ENCODE assay signal across 19 cellular contexts in the genomic region with DNA sequence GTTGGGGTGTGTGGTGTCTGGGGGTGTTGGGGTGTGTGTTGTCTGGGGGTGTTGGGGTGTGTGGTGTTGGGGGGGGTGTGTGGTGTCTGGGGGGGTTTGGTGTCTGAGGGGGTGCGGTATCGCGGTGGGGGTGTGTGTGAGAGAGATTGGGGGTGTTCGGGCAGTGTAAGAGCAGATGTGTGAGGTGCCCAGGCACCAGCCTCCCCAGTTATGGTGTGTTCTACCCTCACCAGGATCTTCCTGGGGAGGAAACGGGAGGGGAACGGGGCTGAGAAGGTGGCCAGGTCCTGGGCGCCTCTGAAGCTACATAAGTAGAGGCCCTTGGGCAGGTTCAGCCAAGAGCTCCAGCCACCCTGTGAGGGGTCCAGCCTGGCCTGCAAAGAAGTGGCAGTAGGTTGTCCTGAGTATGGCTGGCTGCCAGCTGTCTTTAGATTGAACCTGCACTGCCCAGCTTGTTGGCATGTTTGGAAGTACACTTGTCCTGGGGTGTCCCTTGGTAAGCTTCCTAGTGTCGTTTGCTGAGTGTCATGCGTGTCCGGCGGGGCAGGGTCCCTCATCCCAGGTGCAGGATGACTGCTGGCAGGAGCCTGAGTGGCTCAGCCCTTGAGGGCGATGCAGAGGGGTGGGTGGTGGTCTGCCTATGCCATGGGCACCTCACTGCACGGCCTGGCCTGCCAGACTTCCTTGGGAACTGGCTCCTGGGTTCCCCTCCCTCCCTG. TPM values are rescaled to one million over a fixed set of nuclear protein-coding genes. Genes with fewer than 3 reads are reported as not detected.
DNase-seq lines count a peak whose midpoint lies in the region; ATAC-seq, FAIRE-seq and TF ChIP-seq lines count a peak whose summit lies in the region.
"Had no signal": no experiment of that assay in that cellular context is flagged by ENCODE, and none has a peak within 500 bp of the region (broad histone marks: within the 10 kb centered on the region; RNA-seq: fewer than 3 reads in every experiment).

No MANE protein-coding gene starts in this region.

- peak overlapping the region in 2 of 7 donors; percentile 14 to 74 for H3K4me3 Mint-ChIP-seq in CD8-positive, alpha-beta memory T cell
- peak overlapping the region; percentile 73 for H3K4me3 Mint-ChIP-seq in neural crest cell
- H3K4me3 Mint-ChIP-seq: HFFc6 had no signal

- POLR2A ChIA-PET in CD8-positive, alpha-beta memory T cell (lab: Charles Lee) = no interaction called here
- POLR2A ChIA-PET in K562 (lab: Yijun Ruan, JAX) (interaction anchor here (0.6 to 8.3 kb wide), 16 partner anchors 9 to 692 kb away, joined by 3 to 115 read pairs (median 3); a partner anchor contains a TSS), GM10248 (lab: Yijun Ruan, JAX) (interaction anchor here (0.6 kb wide), 1 partner anchor 883 kb away, joined by 5 read pairs; no protein-coding TSS in a partner anchor)

- H3K27me3 Mint-ChIP-seq in CD8-positive, alpha-beta memory T cell = no peaks in the 10 kb centered on the region
- H3K27me3 Mint-ChIP-seq in neural crest cell (ENCODE audit: low read depth) = no peaks in the 10 kb centered on the region

- H3K4me3 ChIP-seq in BLaER1 (no peak overlapping the region), K562 (no peak overlapping the region), spleen (no peak overlapping the region)
- H3K4me3 ChIP-seq in CD8-positive, alpha-beta memory T cell (ENCODE audit: low read length) = no peak overlapping the region
- H3K4me3 ChIP-seq: SJSA1 had no signal

- FAIRE-seq in K562 (lab: Jason Lieb, UNC) = no peak
- FAIRE-seq: GM12892, H54 had no signal

- TF ChIP-seq CTCF in K562 (IDR thresholded peaks at IDR 0.05 in 2 of 3, conservative IDR thresholded peaks at IDR 0.05 in 1 of 3; ENCODE audit: insufficient read depth in 2 of 3, low read depth in 1 of 3, low read length in 3 of 3) (no peak), neural crest cell (conservative IDR thresholded peaks at IDR 0.05) (no peak), spleen (IDR thresholded peaks at IDR 0.05 in 8 of 11, conservative IDR thresholded peaks at IDR 0.05 in 3 of 11) (no peak), GM10248 (IDR thresholded peaks at IDR 0.05; ENCODE audit: control extremely low read depth, extremely low read depth, low read depth, missing control alignments) (no peak)

- peaks cover 95% of the 10 kb centered on the region for H3K36me3 ChIP-seq in BLaER1
- peaks cover 49% of the 10 kb centered on the region for H3K36me3 ChIP-seq in CD8-positive, alpha-beta memory T cell (ENCODE audit: insufficient read depth, low read length)
- peaks cover 97% of the 10 kb centered on the region for H3K36me3 ChIP-seq in K562 (ENCODE audit: control insufficient read depth, insufficient read depth, low read length)
- peaks cover 0 to 87% (median 63%) of the 10 kb centered on the region in 6 donors for H3K36me3 ChIP-seq in spleen

- H3K9me1 ChIP-seq in K562 (ENCODE audit: control insufficient read depth, insufficient read depth, low read length) = no peaks in the 10 kb centered on the region

- TF ChIP-seq EP300 in K562 (IDR thresholded peaks at IDR 0.05; ENCODE audit: low read length) = no peak

- H3K9ac ChIP-seq in BLaER1 (peak overlapping the region; percentile 32), K562 (ENCODE audit: insufficient read depth in 1 of 2, low read depth in 2 of 2, low read length in 2 of 2) (peak overlapping the region in 1 of 2 experiments; percentile 82; a peak in 2 of 4 replicates)

- peaks cover 92% of the 10 kb centered on the region for H4K20me1 ChIP-seq in BLaER1
- peaks cover 71% of the 10 kb centered on the region for H4K20me1 ChIP-seq in K562 (replicated peaks; ENCODE audit: control insufficient read depth, insufficient read depth, low read length)

- peak overlapping the region in 6 of 8 donors; percentile 34 to 94 (median 72) for H3K27ac Mint-ChIP-seq in CD8-positive, alpha-beta memory T cell
- no peak overlapping the region for H3K27ac Mint-ChIP-seq in neural crest cell (ENCODE audit: unreplicated experiment)
- H3K27ac Mint-ChIP-seq: HFFc6 had no signal

- H3K9me3 ChIP-seq in BLaER1 = no peaks in the 10 kb centered on the region
- no peaks in the 10 kb centered on the region for H3K9me3 ChIP-seq in CD8-positive, alpha-beta memory T cell (ENCODE audit: low read length)
- no peaks in the 10 kb centered on the region for H3K9me3 ChIP-seq in K562 (replicated peaks; ENCODE audit: control insufficient read depth, insufficient read depth, low read depth, low read length)
- no peaks in the 10 kb centered on the region for H3K9me3 ChIP-seq in spleen
- H3K9me3 ChIP-seq: SJSA1 had no signal

- intact Hi-C loops in K562 (cut with micrococcal nuclease) = no loop called here
- intact Hi-C loops in spleen (cut with DNase I; ENCODE audit: low total_unique reads) = loop anchor here (10.0 kb wide), 1 partner anchor 149 kb away; no protein-coding TSS in a partner anchor

- peak in 1 of 5 donors; percentile 26 for DNase-seq in CD8-positive, alpha-beta memory T cell
- no peak for DNase-seq in K562 (ENCODE audit: extremely low read depth in 1 of 4, low spot score in 3 of 4)
- DNase-seq in neural crest cell (ENCODE audit: low read depth, low spot score) = no peak
- no peak for DNase-seq in spleen
- DNase-seq in GM10248 (ENCODE audit: extremely low spot score) = no peak
- DNase-seq: C1 segment of cervical spinal cord, GF-D8, HFFc6, KG1, MV-4-11, NCI-H1694 treated with DMSO at 0.1 percent for 48 hours had no signal

- CTCF ChIA-PET in CD8-positive, alpha-beta memory T cell (lab: Charles Lee) = interaction anchor here (1.1 to 1.5 kb wide), 2 partner anchors 13 to 22 kb away, joined by 3 read pairs; no protein-coding TSS in a partner anchor
- CTCF ChIA-PET in K562 (lab: Yijun Ruan, JAX; ENCODE audit: low intra/inter-chr PET ratio) (no interaction called here), GM10248 (lab: Yijun Ruan, JAX) (no interaction called here)

- H3K4me2 ChIP-seq in BLaER1 (peak overlapping the region; percentile 4; the same call in 1 of the 2 replicates), K562 (ENCODE audit: insufficient read depth, low read length) (no peak overlapping the region)

- H3K9me3 Mint-ChIP-seq in CD8-positive, alpha-beta memory T cell = no peaks in the 10 kb centered on the region
- H3K9me3 Mint-ChIP-seq in neural crest cell = no peaks in the 10 kb centered on the region
- H3K9me3 Mint-ChIP-seq: HFFc6 had no signal

- ATAC-seq in K562 (no peak), GM18868 (IDR thresholded peaks at IDR 0.05; ENCODE audit: unreplicated experiment) (no peak)
- ATAC-seq: Panc1 had no signal

- H3K79me2 ChIP-seq in K562 (ENCODE audit: control insufficient read depth, insufficient read depth, low read length) = peaks cover 62% of the 10 kb centered on the region

- peak; percentile 68 for TF ChIP-seq POLR2A in K562 (conservative IDR thresholded peaks at IDR 0.05)
- TF ChIP-seq POLR2A in spleen (IDR thresholded peaks at IDR 0.05) = no peak

- peaks cover 91% of the 10 kb centered on the region for H3K4me1 ChIP-seq in BLaER1
- H3K4me1 ChIP-seq in CD8-positive, alpha-beta memory T cell (ENCODE audit: insufficient read depth, low read length) = peaks cover 16% of the 10 kb centered on the region
- peaks cover 14 to 77% of the 10 kb centered on the region in 2 experiments; a peak in 4 of 5 replicates for H3K4me1 ChIP-seq in K562 (replicated peaks in 1 of 2; ENCODE audit: control insufficient read depth in 2 of 2, insufficient read depth in 2 of 2, low read length in 2 of 2)
- peaks cover 5 to 73% (median 36%) of the 10 kb centered on the region in 6 donors for H3K4me1 ChIP-seq in spleen

- peaks cover 25 to 41% (median 27%) of the 10 kb centered on the region in 3 donors for H3K4me1 Mint-ChIP-seq in CD8-positive, alpha-beta memory T cell
- H3K4me1 Mint-ChIP-seq in neural crest cell = peaks cover 26% of the 10 kb centered on the region

- no peak for TF ChIP-seq RAD21 in K562 (CRISPR knock-in tag; conservative IDR thresholded peaks at IDR 0.05 in 1 of 2, IDR thresholded peaks at IDR 0.05 in 1 of 2)

- no peak overlapping the region for H2AFZ ChIP-seq in K562 (ENCODE audit: low read depth, low read length)

- peaks cover 0 to 71% (median 2%) of the 10 kb centered on the region in 3 donors for H3K36me3 Mint-ChIP-seq in CD8-positive, alpha-beta memory T cell
- H3K36me3 Mint-ChIP-seq in neural crest cell (ENCODE audit: low read depth) = peaks cover 24% of the 10 kb centered on the region

- 95% methylated on average over 11 of the region's 13 CpGs for WGBS in K562 (ENCODE audit: insufficient coverage, low coverage, missing lambda C conversion rate)
- 84 to 96% (median 91%) methylated on average over 9 to 13 of the region's 13 CpGs for WGBS in spleen, 5 donors

- no TSS peak for BruUV-seq in K562 (replicated peaks; lab: Mats Ljungman, UMichigan)

- H3K27ac ChIP-seq in BLaER1 (0 out of 2 replicates have a peak overlapping the region, but pooled peaks have one; percentile 22), K562 (ENCODE audit: extremely low read depth, low read depth, low read length) (no peak overlapping the region), spleen (no peak overlapping the region)
- no peak overlapping the region for H3K27ac ChIP-seq in CD8-positive, alpha-beta memory T cell (ENCODE audit: low read depth, low read length)
- H3K27ac ChIP-seq: SJSA1 had no signal

- in situ Hi-C loops in K562 (cut with MboI) = no loop called here

- H3K27me3 ChIP-seq in BLaER1 (no peaks in the 10 kb centered on the region), K562 (ENCODE audit: control insufficient read depth in 2 of 2, insufficient read depth in 2 of 2, low read length in 2 of 2) (no peaks in the 10 kb centered on the region), spleen (replicated peaks in 1 of 7) (no peaks in the 10 kb centered on the region)
- H3K27me3 ChIP-seq in CD8-positive, alpha-beta memory T cell (ENCODE audit: insufficient read depth, low read length, poor library complexity, severe bottlenecking) = no peaks in the 10 kb centered on the region
- H3K27me3 ChIP-seq: SJSA1 had no signal

RNA-seq across cellular contexts. Expression of a gene that starts 6.5 kb away (rescaled TPM):
- 100 to 1,000 TPM; 108 to 121 TPM for total RNA-seq in CD8-positive, alpha-beta memory T cell
- 35.6 TPM for polyA plus RNA-seq in CD8-positive, alpha-beta memory T cell
- total RNA-seq in K562 (2011; cell fraction: chromatin; rRNA removed; ENCODE audit: low replicate concordance) = 249 and 785 TPM in 2 replicates
- 623 and 778 TPM in 2 replicates for total RNA-seq in K562 (2011; cell fraction: nucleolus; rRNA removed)
- total RNA-seq in K562 (2011; cell fraction: nucleoplasm; rRNA removed) = 344 and 378 TPM in 2 replicates
- total RNA-seq in K562 (2014; rRNA removed) (203 and 254 TPM in 2 replicates), K562 (2014; rRNA removed; fragmentation: Illumina TruSeq; extraction: Trizol) (31.5 and 47.4 TPM in 2 replicates), K562 (2015; rRNA removed; fragmentation: Illumina TruSeq; extraction: Trizol) (151 and 170 TPM in 2 replicates), K562 (2021) (222 and 242 TPM in 2 replicates), neural crest cell (75.1 and 77.7 TPM in 2 replicates), spleen (10 to 100 TPM; 70.4 to 89.8 (median 79.3) TPM)
- polyA plus RNA-seq in K562 (2011; rRNA removed) (102 and 189 TPM in 2 replicates), K562 (2014; fragmentation: Illumina TruSeq; extraction: Trizol) (140 and 177 TPM in 2 replicates), K562 (2014; fragmentation: Nextera tagmentation; extraction: Ambion mirVana) (1 to 10 TPM; 1.6 to 6.6 TPM), K562 (2014; rRNA removed) (258 and 265 TPM in 2 replicates), spleen (100 to 1,000 TPM in 2 of 3 donors, 10 to 100 TPM in 1; 75.1 to 142 (median 132) TPM)
- polyA plus RNA-seq in K562 (2011; cell fraction: cytosol; rRNA removed) = 155 and 253 TPM in 2 replicates
- polyA plus RNA-seq in K562 (2011; cell fraction: nucleus; rRNA removed) = 1,476 and 1,701 TPM in 2 replicates
- polyA plus RNA-seq in K562 (2012) = 173 and 189 TPM in 2 replicates
- 57.9 and 72.9 TPM in 2 replicates for polyA minus RNA-seq in K562 (2011; rRNA and poly(A)+ RNA removed)
- 87.3 and 128 TPM in 2 replicates for polyA minus RNA-seq in K562 (2011; cell fraction: cytosol; rRNA and poly(A)+ RNA removed)
- 286 and 369 TPM in 2 replicates for polyA minus RNA-seq in K562 (2011; cell fraction: nucleus; rRNA and poly(A)+ RNA removed)

RNA-seq across cellular contexts. Expression of a gene that starts 7.6 kb away (rescaled TPM):
- total RNA-seq in CD8-positive, alpha-beta memory T cell = 100 to 1,000 TPM; 436 to 459 TPM
- polyA plus RNA-seq in CD8-positive, alpha-beta memory T cell = 102 TPM
- 525 and 801 TPM in 2 replicates for total RNA-seq in K562 (2011; cell fraction: chromatin; rRNA removed; ENCODE audit: low replicate concordance)
- 523 and 591 TPM in 2 replicates for total RNA-seq in K562 (2011; cell fraction: nucleolus; rRNA removed)
- total RNA-seq in K562 (2011; cell fraction: nucleoplasm; rRNA removed) = 545 and 554 TPM in 2 replicates
- 2,045 and 2,260 TPM in 2 replicates for total RNA-seq in K562 (2014; rRNA removed)
- total RNA-seq in K562 (2014; rRNA removed; fragmentation: Illumina TruSeq; extraction: Trizol) = 1,191 and 1,409 TPM in 2 replicates
- total RNA-seq in K562 (2015; rRNA removed; fragmentation: Illumina TruSeq; extraction: Trizol) = 1,591 and 1,659 TPM in 2 replicates
- total RNA-seq in K562 (2021) = 1,289 and 1,311 TPM in 2 replicates
- 1,082 and 1,351 TPM in 2 replicates for polyA plus RNA-seq in K562 (2011; rRNA removed)
- polyA plus RNA-seq in K562 (2011; cell fraction: cytosol; rRNA removed) = 950 and 1,655 TPM in 2 replicates
- 1,008 and 1,512 TPM in 2 replicates for polyA plus RNA-seq in K562 (2011; cell fraction: nucleus; rRNA removed)
- polyA plus RNA-seq in K562 (2012) = 795 and 1,074 TPM in 2 replicates
- 1,518 and 1,621 TPM in 2 replicates for polyA plus RNA-seq in K562 (2014; fragmentation: Illumina TruSeq; extraction: Trizol)
- polyA plus RNA-seq in K562 (2014; fragmentation: Nextera tagmentation; extraction: Ambion mirVana) = 100 to 1,000 TPM; 162 to 207 TPM
- polyA plus RNA-seq in K562 (2014; rRNA removed) = 2,237 and 2,891 TPM in 2 replicates
- 896 and 959 TPM in 2 replicates for polyA minus RNA-seq in K562 (2011; rRNA and poly(A)+ RNA removed)
- polyA minus RNA-seq in K562 (2011; cell fraction: cytosol; rRNA and poly(A)+ RNA removed) = 618 and 835 TPM in 2 replicates
- 183 and 414 TPM in 2 replicates for polyA minus RNA-seq in K562 (2011; cell fraction: nucleus; rRNA and poly(A)+ RNA removed)
- 469 and 489 TPM in 2 replicates for total RNA-seq in neural crest cell
- total RNA-seq in spleen = 100 to 1,000 TPM in 3 of 7 donors, 10 to 100 TPM in 4; 56.7 to 111 (median 88.5) TPM
- 100 to 1,000 TPM in 2 of 3 donors, 10 to 100 TPM in 1; 52.6 to 106 (median 101) TPM for polyA plus RNA-seq in spleen

RNA-seq across cellular contexts. Expression of a gene that starts 8.1 kb away (rescaled TPM):
- total RNA-seq in CD8-positive, alpha-beta memory T cell = 10 to 100 TPM; 74.7 to 80.7 TPM
- 4.4 TPM for polyA plus RNA-seq in CD8-positive, alpha-beta memory T cell
- total RNA-seq in K562 (2011; cell fraction: chromatin; rRNA removed; ENCODE audit: low replicate concordance) = 77.3 and 229 TPM in 2 replicates
- total RNA-seq in K562 (2011; cell fraction: nucleolus; rRNA removed) = 110 and 113 TPM in 2 replicates
- total RNA-seq in K562 (2011; cell fraction: nucleoplasm; rRNA removed) = 89.5 and 103 TPM in 2 replicates
- total RNA-seq in K562 (2014; rRNA removed) (16.4 and 27.9 TPM in 2 replicates), K562 (2014; rRNA removed; fragmentation: Illumina TruSeq; extraction: Trizol) (4.5 and 7.5 TPM in 2 replicates), K562 (2015; rRNA removed; fragmentation: Illumina TruSeq; extraction: Trizol) (9.8 and 11.3 TPM in 2 replicates), K562 (2021) (99.5 and 109 TPM in 2 replicates), neural crest cell (82.1 and 98.9 TPM in 2 replicates), spleen (10 to 100 TPM; 24.3 to 71.5 (median 57.5) TPM)
- polyA plus RNA-seq in K562 (2011; rRNA removed) (21.3 and 39.4 TPM in 2 replicates), K562 (2014; fragmentation: Illumina TruSeq; extraction: Trizol) (34.6 and 58.2 TPM in 2 replicates), K562 (2014; fragmentation: Nextera tagmentation; extraction: Ambion mirVana) (under 1 TPM; 0.04 to 0.15 TPM), K562 (2014; rRNA removed) (74.5 and 108 TPM in 2 replicates), spleen (10 to 100 TPM; 12.7 to 37.8 (median 21.4) TPM)
- 30.5 and 34.1 TPM in 2 replicates for polyA plus RNA-seq in K562 (2011; cell fraction: cytosol; rRNA removed)
- 388 and 500 TPM in 2 replicates for polyA plus RNA-seq in K562 (2011; cell fraction: nucleus; rRNA removed)
- polyA plus RNA-seq in K562 (2012) = 47.3 and 69.3 TPM in 2 replicates
- polyA minus RNA-seq in K562 (2011; rRNA and poly(A)+ RNA removed) = 5.1 and 6.4 TPM in 2 replicates
- polyA minus RNA-seq in K562 (2011; cell fraction: cytosol; rRNA and poly(A)+ RNA removed) = 26.3 and 42.5 TPM in 2 replicates
- 38.9 and 55.3 TPM in 2 replicates for polyA minus RNA-seq in K562 (2011; cell fraction: nucleus; rRNA and poly(A)+ RNA removed)

RNA-seq across cellular contexts. Expression of a gene that starts 27.3 kb away (rescaled TPM):
- total RNA-seq in CD8-positive, alpha-beta memory T cell = not detected
- polyA plus RNA-seq in CD8-positive, alpha-beta memory T cell = not detected
- not detected in 2 replicates for total RNA-seq in K562 (2011; cell fraction: chromatin; rRNA removed; ENCODE audit: low replicate concordance)
- total RNA-seq in K562 (2011; cell fraction: nucleolus; rRNA removed) = not detected in 2 replicates
- total RNA-seq in K562 (2011; cell fraction: nucleoplasm; rRNA removed) = not detected in 2 replicates
- total RNA-seq in K562 (2014; rRNA removed) (not detected in 2 replicates), K562 (2014; rRNA removed; fragmentation: Illumina TruSeq; extraction: Trizol) (not detected in 2 replicates), K562 (2015; rRNA removed; fragmentation: Illumina TruSeq; extraction: Trizol) (not detected in 2 replicates), K562 (2021) (not detected in 2 replicates), neural crest cell (8.2 and 8.6 TPM in 2 replicates), spleen (1 to 10 TPM in 4 of 7 donors, under 1 TPM in 2, not detected in 1; 0.69 to 7.6 (median 1.8) TPM)
- polyA plus RNA-seq in K562 (2011; rRNA removed) (not detected in 2 replicates), K562 (2014; fragmentation: Illumina TruSeq; extraction: Trizol) (not detected in 2 replicates), K562 (2014; fragmentation: Nextera tagmentation; extraction: Ambion mirVana) (not detected), K562 (2014; rRNA removed) (not detected in 2 replicates), spleen (1 to 10 TPM in 2 of 3 donors, under 1 TPM in 1; 0.29 to 6.1 (median 1.7) TPM)
- not detected in 2 replicates for polyA plus RNA-seq in K562 (2011; cell fraction: cytosol; rRNA removed)
- polyA plus RNA-seq in K562 (2011; cell fraction: nucleus; rRNA removed) = not detected in 2 replicates
- 0.26 TPM in 1 of 2 replicates, not detected in the other for polyA plus RNA-seq in K562 (2012)
- polyA minus RNA-seq in K562 (2011; rRNA and poly(A)+ RNA removed) = not detected in 2 replicates
- polyA minus RNA-seq in K562 (2011; cell fraction: cytosol; rRNA and poly(A)+ RNA removed) = not detected in 2 replicates
- polyA minus RNA-seq in K562 (2011; cell fraction: nucleus; rRNA and poly(A)+ RNA removed) = not detected in 2 replicates
- total RNA-seq: A673, NCI-H460 had no signal

RNA-seq across cellular contexts. Expression of a gene that starts 43.5 kb away (rescaled TPM):
- total RNA-seq in CD8-positive, alpha-beta memory T cell = 10 to 100 TPM; 68.6 to 73.8 TPM
- polyA plus RNA-seq in CD8-positive, alpha-beta memory T cell = 10.6 TPM
- total RNA-seq in K562 (2011; cell fraction: chromatin; rRNA removed; ENCODE audit: low replicate concordance) = 638 and 1,105 TPM in 2 replicates
- total RNA-seq in K562 (2011; cell fraction: nucleolus; rRNA removed) = 550 and 577 TPM in 2 replicates
- total RNA-seq in K562 (2011; cell fraction: nucleoplasm; rRNA removed) = 502 and 511 TPM in 2 replicates
- 107 and 108 TPM in 2 replicates for total RNA-seq in K562 (2014; rRNA removed)
- 43.7 and 49.4 TPM in 2 replicates for total RNA-seq in K562 (2014; rRNA removed; fragmentation: Illumina TruSeq; extraction: Trizol)
- 80.1 and 81.2 TPM in 2 replicates for total RNA-seq in K562 (2015; rRNA removed; fragmentation: Illumina TruSeq; extraction: Trizol)
- 116 and 119 TPM in 2 replicates for total RNA-seq in K562 (2021)
- 81.8 and 155 TPM in 2 replicates for polyA plus RNA-seq in K562 (2011; rRNA removed)
- polyA plus RNA-seq in K562 (2011; cell fraction: cytosol; rRNA removed) = 51.2 and 92.7 TPM in 2 replicates
- 1,167 and 1,418 TPM in 2 replicates for polyA plus RNA-seq in K562 (2011; cell fraction: nucleus; rRNA removed)
- 76.7 and 85.3 TPM in 2 replicates for polyA plus RNA-seq in K562 (2012)
- 70.4 and 75.0 TPM in 2 replicates for polyA plus RNA-seq in K562 (2014; fragmentation: Illumina TruSeq; extraction: Trizol)
- 1 to 10 TPM; 5.9 to 7.7 TPM for polyA plus RNA-seq in K562 (2014; fragmentation: Nextera tagmentation; extraction: Ambion mirVana)
- polyA plus RNA-seq in K562 (2014; rRNA removed) = 135 and 144 TPM in 2 replicates
- polyA minus RNA-seq in K562 (2011; rRNA and poly(A)+ RNA removed) = 62.1 and 82.0 TPM in 2 replicates
- polyA minus RNA-seq in K562 (2011; cell fraction: cytosol; rRNA and poly(A)+ RNA removed) = 35.2 and 46.4 TPM in 2 replicates
- polyA minus RNA-seq in K562 (2011; cell fraction: nucleus; rRNA and poly(A)+ RNA removed) = 210 and 349 TPM in 2 replicates
- 86.3 and 86.5 TPM in 2 replicates for total RNA-seq in neural crest cell
- 10 to 100 TPM; 25.1 to 62.7 (median 36.1) TPM for total RNA-seq in spleen
- 10 to 100 TPM in 2 of 3 donors, 1 to 10 TPM in 1; 7.8 to 17.1 (median 14.3) TPM for polyA plus RNA-seq in spleen
